Comparison of ENCODE assay signal across 25 cellular contexts in genomic region chr17:57502696-57503307, GRCh38.
A peak's percentile ranks its signal among the peaks of the same experiment; 100 is the strongest.
DNase-seq lines count a peak whose midpoint lies in the region; ATAC-seq, FAIRE-seq and TF ChIP-seq lines count a peak whose summit lies in the region.
"Had no signal": no experiment of that assay in that cellular context is flagged by ENCODE, and none has a peak within 500 bp of the region (broad histone marks: within the 10 kb centered on the region; RNA-seq: fewer than 3 reads in every experiment).

No MANE protein-coding gene starts in this region.

- H3K4me3 ChIP-seq in K562 = no peak overlapping the region
- H3K4me3 ChIP-seq in neuronal stem cell (ENCODE audit: low read length in 2 of 2) = no peak overlapping the region
- H3K4me3 ChIP-seq: esophagus squamous epithelium, heart right ventricle, prostate gland, tibial nerve had no signal

- CTCF ChIA-PET in K562 (lab: Yijun Ruan, JAX; ENCODE audit: low intra/inter-chr PET ratio) = no interaction called here

- 82% methylated on average over 4 of the region's 5 CpGs for WGBS in K562 (ENCODE audit: insufficient coverage, low coverage, missing lambda C conversion rate)
- WGBS in neuronal stem cell (ENCODE audit: extremely low coverage in 2 of 2, insufficient read length in 2 of 2, insufficient replicate concordance in 1 of 2), 2 donors = no CpG with 5 or more reads among the region's 5 CpGs

- H3K4ac ChIP-seq in neuronal stem cell (ENCODE audit: low read length) = no peak overlapping the region

- DNase-seq in NCI-H146 treated with DMSO at 0.1 percent for 48 hours (lab: John Stamatoyannopoulos, UW; ENCODE audit: unreplicated experiment) (peak; percentile 10), K562 (ENCODE audit: extremely low read depth in 1 of 4, low spot score in 3 of 4) (no peak), neuronal stem cell (ENCODE audit: low spot score) (no peak), kidney glomerular epithelial cell (lab: John Stamatoyannopoulos, UW) (no peak)
- DNase-seq: activated CD4-positive, alpha-beta T cell treated with anti-CD3 and anti-CD28 coated beads, Interleukin-2, amount 50 U/mL, for 4 hours; activated CD8-positive, alpha-beta memory T cell treated with anti-CD3 and anti-CD28 coated beads, Interleukin-2, amount 50 U/mL, for 4 hours; activated naive CD4-positive, alpha-beta T cell treated with Interleukin-2 at 50 U/mL for 16 hours; DMS79; esophagus squamous epithelium; foreskin melanocyte; GDM1; HCEC 1CT; heart right ventricle; kidney; naive B cell; NCI-H1092; NCI-H774; stimulated activated CD4-positive, alpha-beta T cell treated with anti-CD3 and anti-CD28 coated beads, Interleukin-12 subunit alpha, Interleukin-12 subunit beta, amount 100 ng/mL, for 4 hours; stimulated activated CD4-positive, alpha-beta T cell treated with anti-CD3 and anti-CD28 coated beads, Interleukin-4, amount 100 ng/mL, for 1 hour had no signal

- H2AK5ac ChIP-seq in neuronal stem cell (ENCODE audit: low read depth, low read length) = no peak overlapping the region

- no peak overlapping the region for H4K91ac ChIP-seq in neuronal stem cell (ENCODE audit: low read depth, low read length, poor library complexity)

- H4K8ac ChIP-seq in neuronal stem cell (ENCODE audit: low read depth, low read length) = no peak overlapping the region

- no peak overlapping the region for H3K23ac ChIP-seq in neuronal stem cell (ENCODE audit: low read depth, low read length, poor library complexity)

- H2AFZ ChIP-seq in K562 (ENCODE audit: low read depth, low read length) (no peak overlapping the region), neuronal stem cell (ENCODE audit: low read length) (no peak overlapping the region)

- no peaks in the 10 kb centered on the region for H3K27me3 ChIP-seq in K562 (ENCODE audit: control insufficient read depth in 2 of 2, insufficient read depth in 2 of 2, low read length in 2 of 2)
- no peaks in the 10 kb centered on the region for H3K27me3 ChIP-seq in neuronal stem cell (ENCODE audit: control insufficient read depth in 3 of 3, insufficient read depth in 3 of 3, low read depth in 1 of 3, low read length in 3 of 3)
- H3K27me3 ChIP-seq: esophagus squamous epithelium, heart right ventricle, tibial nerve had no signal

- H3K4me1 ChIP-seq in K562 (replicated peaks in 1 of 2; ENCODE audit: control insufficient read depth in 2 of 2, insufficient read depth in 2 of 2, low read length in 2 of 2) (peaks cover 5 to 11% of the 10 kb centered on the region in 2 experiments; a peak in 4 of 5 replicates), neuronal stem cell (ENCODE audit: control insufficient read depth in 2 of 2, insufficient read depth in 1 of 2, low read depth in 1 of 2, low read length in 2 of 2) (peaks cover 22 to 25% of the 10 kb centered on the region in 2 donors)
- H3K4me1 ChIP-seq: prostate gland had no signal

- H4K20me1 ChIP-seq in K562 (replicated peaks; ENCODE audit: control insufficient read depth, insufficient read depth, low read length) = peaks cover 15% of the 10 kb centered on the region

- peak overlapping the region; percentile 35 for H3K27ac ChIP-seq in KOPT-K1 (ENCODE audit: low read depth, low read length, poor library complexity, severe bottlenecking)
- no peak overlapping the region for H3K27ac ChIP-seq in K562 (ENCODE audit: extremely low read depth, low read depth, low read length)
- H3K27ac ChIP-seq in neuronal stem cell (replicated peaks; ENCODE audit: low read length) = no peak overlapping the region
- H3K27ac ChIP-seq: esophagus squamous epithelium, heart right ventricle, prostate gland, tibial nerve had no signal

- POLR2A ChIA-PET in K562 (lab: Yijun Ruan, JAX) = no interaction called here

- H3K9ac ChIP-seq in K562 (ENCODE audit: insufficient read depth in 1 of 2, low read depth in 2 of 2, low read length in 2 of 2) (no peak overlapping the region), neuronal stem cell (ENCODE audit: low read depth, low read length, poor library complexity) (no peak overlapping the region)

- no peak for TF ChIP-seq EP300 in K562 (IDR thresholded peaks at IDR 0.05; ENCODE audit: low read length)

- no peaks in the 10 kb centered on the region for H3K9me3 ChIP-seq in KOPT-K1 (ENCODE audit: insufficient read depth, low read length, poor library complexity, severe bottlenecking)
- no peaks in the 10 kb centered on the region for H3K9me3 ChIP-seq in K562 (replicated peaks; ENCODE audit: control insufficient read depth, insufficient read depth, low read depth, low read length)
- no peaks in the 10 kb centered on the region for H3K9me3 ChIP-seq in neuronal stem cell (replicated peaks in 1 of 2; ENCODE audit: control insufficient read depth in 2 of 2, insufficient read depth in 1 of 2, low read depth in 1 of 2, low read length in 2 of 2)
- H3K9me3 ChIP-seq: esophagus squamous epithelium, heart right ventricle, prostate gland, tibial nerve had no signal

- H3K14ac ChIP-seq in neuronal stem cell (ENCODE audit: low read length) = no peak overlapping the region

- FAIRE-seq in K562 (lab: Jason Lieb, UNC) = no peak
- FAIRE-seq: kidney had no signal

- no peaks in the 10 kb centered on the region for H3K9me1 ChIP-seq in K562 (ENCODE audit: control insufficient read depth, insufficient read depth, low read length)

- TF ChIP-seq RAD21 in K562 (CRISPR knock-in tag; conservative IDR thresholded peaks at IDR 0.05 in 1 of 2, IDR thresholded peaks at IDR 0.05 in 1 of 2) = no peak

- no peak for TF ChIP-seq CTCF in K562 (IDR thresholded peaks at IDR 0.05 in 2 of 3, conservative IDR thresholded peaks at IDR 0.05 in 1 of 3; ENCODE audit: insufficient read depth in 2 of 3, low read depth in 1 of 3, low read length in 3 of 3)

- H2BK5ac ChIP-seq in neuronal stem cell (ENCODE audit: low read length) = no peak overlapping the region

- H3K4me2 ChIP-seq in K562 (ENCODE audit: insufficient read depth, low read length) = no peak overlapping the region
- no peak overlapping the region for H3K4me2 ChIP-seq in neuronal stem cell (ENCODE audit: insufficient read depth, low read length, poor library complexity, severe bottlenecking)

- ATAC-seq in K562 = no peak
- no peak for ATAC-seq in HG03439 (IDR thresholded peaks at IDR 0.05; ENCODE audit: unreplicated experiment)
- ATAC-seq in GM21381 (IDR thresholded peaks at IDR 0.05; ENCODE audit: unreplicated experiment) = no peak
- ATAC-seq: heart right ventricle, sciatic nerve had no signal

- peaks cover 47% of the 10 kb centered on the region; the same call in 1 of the 2 replicates for H3K36me3 ChIP-seq in KOPT-K1 (ENCODE audit: insufficient read depth, low read length)
- no peaks in the 10 kb centered on the region for H3K36me3 ChIP-seq in K562 (ENCODE audit: control insufficient read depth, insufficient read depth, low read length)
- H3K36me3 ChIP-seq in neuronal stem cell (replicated peaks in 1 of 2; ENCODE audit: control insufficient read depth in 2 of 2, insufficient read depth in 2 of 2, low read length in 2 of 2) = no peaks in the 10 kb centered on the region
- H3K36me3 ChIP-seq: esophagus squamous epithelium, heart right ventricle, prostate gland, tibial nerve had no signal

- intact Hi-C loops in K562 (cut with micrococcal nuclease) = no loop called here

- peak overlapping the region; percentile 76 for H3K18ac ChIP-seq in neuronal stem cell (ENCODE audit: low read length)

- H3K79me2 ChIP-seq in K562 (ENCODE audit: control insufficient read depth, insufficient read depth, low read length) = no peaks in the 10 kb centered on the region

- in situ Hi-C loops in K562 (cut with MboI) = no loop called here

- H3K79me1 ChIP-seq in neuronal stem cell (ENCODE audit: low read depth, low read length) = peaks cover 4% of the 10 kb centered on the region

- TF ChIP-seq POLR2A in K562 (conservative IDR thresholded peaks at IDR 0.05) = no peak

- H2BK15ac ChIP-seq in neuronal stem cell (ENCODE audit: low read length) = no peak overlapping the region

- BruUV-seq in K562 (replicated peaks; lab: Mats Ljungman, UMichigan) = no TSS peak

- no peak overlapping the region for H2BK120ac ChIP-seq in neuronal stem cell (ENCODE audit: low read depth, low read length)

- no peak overlapping the region for H2BK12ac ChIP-seq in neuronal stem cell (ENCODE audit: low read length)

TF ChIP-seq in K562, 482 proteins besides CTCF, POLR2A, EP300 and RAD21 (continues in another document):
- no peak for TF ChIP-seq ZNF184 (CRISPR knock-in tag; IDR thresholded peaks at IDR 0.05)
- TF ChIP-seq PBX2 (CRISPR knock-in tag; IDR thresholded peaks at IDR 0.05; ENCODE audit: low read depth) = no peak
- TF ChIP-seq PBX2 (tag; conservative IDR thresholded peaks at IDR 0.05; ENCODE audit: low read depth) = 0 out of 2 replicates have a peak, but pooled peaks have one; percentile 31
